Comparison of ENCODE assay signal across 24 cellular contexts in the genomic region with DNA sequence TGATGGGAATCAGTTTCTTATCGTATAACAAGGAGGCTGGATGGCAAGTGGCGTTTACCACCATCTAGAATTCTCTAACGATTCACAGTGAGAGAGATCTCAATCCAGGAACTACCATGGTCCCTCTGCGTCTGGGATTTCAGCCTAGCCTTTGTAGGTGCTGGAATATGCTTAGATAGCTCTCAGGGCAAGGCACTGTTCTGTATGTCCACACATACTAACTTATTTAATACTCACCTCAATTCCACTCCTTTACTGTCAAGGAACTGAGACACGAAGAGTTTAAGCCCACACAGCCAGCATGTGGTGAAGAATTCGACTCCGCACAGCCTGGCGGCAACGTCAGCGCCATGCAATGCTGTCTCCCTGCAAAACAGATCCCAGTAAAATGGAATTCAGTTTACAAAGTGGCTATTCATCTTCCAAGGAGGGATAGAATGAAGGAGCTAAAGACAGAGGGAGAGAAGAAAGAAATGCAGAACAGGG.
A peak's percentile ranks its signal among the peaks of the same experiment; 100 is the strongest.
DNase-seq lines count a peak whose midpoint lies in the region; ATAC-seq and TF ChIP-seq lines count a peak whose summit lies in the region.
"Had no signal": no experiment of that assay in that cellular context is flagged by ENCODE, and none has a peak within 500 bp of the region (broad histone marks: within the 10 kb centered on the region; RNA-seq: fewer than 3 reads in every experiment).

No MANE protein-coding gene starts in this region.

- peak overlapping the region; percentile 35 for H2BK120ac ChIP-seq in trophoblast cell (ENCODE audit: insufficient read depth, low read length, poor library complexity)

- H3K9me3 Mint-ChIP-seq in Caco-2 (ENCODE audit: unreplicated experiment): peaks cover 9% of the 10 kb centered on the region
- no peaks in the 10 kb centered on the region for H3K9me3 Mint-ChIP-seq in brain
- H3K9me3 Mint-ChIP-seq: CD4-positive, CD25-positive, alpha-beta regulatory T cell; dendritic cell treated with granulocyte-macrophage colony-stimulating factor and Interleukin-4, amounts not matched to agents 40 ng/mL and 50 ng/mL, for 4 days had no signal

- no peak overlapping the region for H4K12ac ChIP-seq in trophoblast cell (ENCODE audit: low read depth, low read length)

- peak overlapping the region; percentile 55 for H4K8ac ChIP-seq in trophoblast cell (ENCODE audit: low read depth, low read length)

- H3K27ac Mint-ChIP-seq in Caco-2 (ENCODE audit: unreplicated experiment): peak overlapping the region; percentile 48
- peak overlapping the region; percentile 49 to 97 (median 93) for H3K27ac Mint-ChIP-seq in brain
- H3K27ac Mint-ChIP-seq: activated CD4-positive, alpha-beta T cell treated with anti-CD3 and anti-CD28 coated beads for 36 hours; activated CD8-positive, alpha-beta memory T cell treated with anti-CD3 and anti-CD28 coated beads, Interleukin-2, amount 10 ng/mL, durations not matched to agents 7 days and 5 days; activated naive CD8-positive, alpha-beta T cell; CD4-positive, CD25-positive, alpha-beta regulatory T cell; dendritic cell treated with granulocyte-macrophage colony-stimulating factor and Interleukin-4, amounts not matched to agents 40 ng/mL and 50 ng/mL, for 4 days had no signal

- H3K9me3 ChIP-seq in Caco-2 (no peaks in the 10 kb centered on the region), iPS-20b (ENCODE audit: insufficient read depth, low read depth, low read length) (no peaks in the 10 kb centered on the region), trophoblast cell (ENCODE audit: insufficient read depth, low read depth, low read length) (peaks cover 2% of the 10 kb centered on the region), gastroesophageal sphincter (no peaks in the 10 kb centered on the region)
- no peaks in the 10 kb centered on the region for H3K9me3 ChIP-seq in effector memory CD4-positive, alpha-beta T cell (ENCODE audit: control insufficient read depth, low read length)
- H3K9me3 ChIP-seq: upper lobe of right lung had no signal

- ATAC-seq in gastroesophageal sphincter (no peak), HG02571 (IDR thresholded peaks at IDR 0.05; ENCODE audit: unreplicated experiment) (no peak), HG03432 (IDR thresholded peaks at IDR 0.05; ENCODE audit: unreplicated experiment) (no peak)
- ATAC-seq: activated CD4-positive, alpha-beta T cell treated with anti-CD3 and anti-CD28 coated beads for 36 hours; activated CD8-positive, alpha-beta memory T cell treated with anti-CD3 and anti-CD28 coated beads, Interleukin-2, amount 10 ng/mL, durations not matched to agents 7 days and 5 days; K562; stimulated activated naive CD8-positive, alpha-beta T cell treated with anti-CD3 and anti-CD28 coated beads, Interleukin-15, Interleukin-2, amounts not matched to agents 100 U/mL and 50 U/mL, for 24 hours; upper lobe of right lung had no signal

- H3K27me3 ChIP-seq in Caco-2 (replicated peaks; ENCODE audit: control insufficient read depth, insufficient read depth, low read length): no peaks in the 10 kb centered on the region
- no peaks in the 10 kb centered on the region for H3K27me3 ChIP-seq in iPS-20b (ENCODE audit: insufficient read depth, low read length)
- H3K27me3 ChIP-seq in trophoblast cell (ENCODE audit: insufficient read depth, low read length): no peaks in the 10 kb centered on the region
- peaks cover 16% of the 10 kb centered on the region for H3K27me3 ChIP-seq in gastroesophageal sphincter
- H3K27me3 ChIP-seq in effector memory CD4-positive, alpha-beta T cell (replicated peaks; ENCODE audit: control insufficient read depth, insufficient read depth, low read length, poor library complexity, severe bottlenecking): no peaks in the 10 kb centered on the region
- H3K27me3 ChIP-seq: brain microvascular endothelial cell, upper lobe of right lung had no signal

- H2BK12ac ChIP-seq in trophoblast cell (ENCODE audit: low read length): peak overlapping the region; percentile 70

- H3K27ac ChIP-seq in iPS-20b (ENCODE audit: low read length) (peak overlapping the region; percentile 93), trophoblast cell (ENCODE audit: low read depth, low read length) (peak overlapping the region; percentile 86), gastroesophageal sphincter (no peak overlapping the region)
- no peak overlapping the region for H3K27ac ChIP-seq in effector memory CD4-positive, alpha-beta T cell (ENCODE audit: insufficient read depth, low read length, poor library complexity, severe bottlenecking)
- H3K27ac ChIP-seq: brain microvascular endothelial cell, epithelial cell of prostate, parathyroid adenoma, upper lobe of right lung had no signal

- H3K14ac ChIP-seq in trophoblast cell (ENCODE audit: low read length): peak overlapping the region; percentile 26

- TF ChIP-seq POLR2A in gastroesophageal sphincter (IDR thresholded peaks at IDR 0.05): no peak

- H3K79me2 ChIP-seq in trophoblast cell (ENCODE audit: control insufficient read depth, insufficient read depth, low read length, poor library complexity): no peaks in the 10 kb centered on the region
- H3K79me2 ChIP-seq: parathyroid adenoma had no signal

- no peak overlapping the region for H3K18ac ChIP-seq in trophoblast cell (ENCODE audit: low read length)

- H2AFZ ChIP-seq in trophoblast cell (ENCODE audit: insufficient read depth, low read length, poor library complexity): peak overlapping the region; percentile 71
- H2AFZ ChIP-seq: parathyroid adenoma had no signal

- H2BK5ac ChIP-seq in trophoblast cell (ENCODE audit: low read depth, low read length, poor library complexity): peak overlapping the region; percentile 86

- H3K36me3 ChIP-seq in Caco-2 (ENCODE audit: control insufficient read depth, insufficient read depth, low read length): peaks cover 1% of the 10 kb centered on the region; the same call in 1 of the 2 replicates
- no peaks in the 10 kb centered on the region for H3K36me3 ChIP-seq in iPS-20b (ENCODE audit: insufficient read depth, low read depth, low read length)
- H3K36me3 ChIP-seq in trophoblast cell (ENCODE audit: control insufficient read depth in 1 of 2, insufficient read depth in 2 of 2, low read length in 2 of 2): no peaks in the 10 kb centered on the region
- H3K36me3 ChIP-seq in gastroesophageal sphincter: no peaks in the 10 kb centered on the region
- no peaks in the 10 kb centered on the region for H3K36me3 ChIP-seq in effector memory CD4-positive, alpha-beta T cell (ENCODE audit: control insufficient read depth, insufficient read depth, low read length)
- H3K36me3 ChIP-seq: brain microvascular endothelial cell, upper lobe of right lung had no signal

- no peak for TF ChIP-seq EP300 in gastroesophageal sphincter (IDR thresholded peaks at IDR 0.05)

- CTCF ChIA-PET in Caco-2 (lab: Charles Lee): no interaction called here

- peak overlapping the region; percentile 27 for H4K91ac ChIP-seq in trophoblast cell (ENCODE audit: low read depth, low read length)

- peak overlapping the region; percentile 54 for H3K4me2 ChIP-seq in trophoblast cell (ENCODE audit: low read length)

- H3K4me3 ChIP-seq in Caco-2 (ENCODE audit: low read depth, low read length) (no peak overlapping the region), iPS-20b (ENCODE audit: low read length) (peak overlapping the region; percentile 68), trophoblast cell (ENCODE audit: low read depth, low read length) (no peak overlapping the region), gastroesophageal sphincter (no peak overlapping the region)
- no peak overlapping the region for H3K4me3 ChIP-seq in effector memory CD4-positive, alpha-beta T cell (ENCODE audit: insufficient read depth, low read depth, low read length, poor library complexity, severe bottlenecking)
- H3K4me3 ChIP-seq: K562, upper lobe of right lung had no signal

- H3K9ac ChIP-seq in iPS-20b (ENCODE audit: low read depth, low read length) (peak overlapping the region; percentile 87), trophoblast cell (ENCODE audit: low read length) (no peak overlapping the region)
- H3K9ac ChIP-seq: parathyroid adenoma had no signal

- H3K4me1 Mint-ChIP-seq in Caco-2 (ENCODE audit: low read depth, unreplicated experiment): peaks cover 51% of the 10 kb centered on the region
- peaks cover 41% of the 10 kb centered on the region for H3K4me1 Mint-ChIP-seq in brain
- H3K4me1 Mint-ChIP-seq: activated CD4-positive, alpha-beta T cell treated with anti-CD3 and anti-CD28 coated beads for 36 hours; activated CD8-positive, alpha-beta memory T cell treated with anti-CD3 and anti-CD28 coated beads, Interleukin-2, amount 10 ng/mL, durations not matched to agents 7 days and 5 days; CD4-positive, CD25-positive, alpha-beta regulatory T cell had no signal

- BruUV-seq in Caco-2 (replicated peaks; lab: Mats Ljungman, UMichigan): no TSS peak

- H3K4me1 ChIP-seq in Caco-2 (peaks cover 66% of the 10 kb centered on the region), iPS-20b (ENCODE audit: insufficient read depth, low read length) (peaks cover 43% of the 10 kb centered on the region; the same call in 1 of the 2 replicates), trophoblast cell (ENCODE audit: control insufficient read depth in 1 of 2, insufficient read depth in 2 of 2, low read length in 2 of 2) (peaks cover 15 to 19% of the 10 kb centered on the region in 2 experiments), gastroesophageal sphincter (peaks cover 0 to 11% (median 0%) of the 10 kb centered on the region in 3 donors)
- H3K4me1 ChIP-seq in effector memory CD4-positive, alpha-beta T cell (ENCODE audit: control insufficient read depth, insufficient read depth, low read length, poor library complexity, severe bottlenecking): no peaks in the 10 kb centered on the region
- H3K4me1 ChIP-seq: parathyroid adenoma, upper lobe of right lung had no signal

- TF ChIP-seq CTCF in Caco-2 (IDR thresholded peaks at IDR 0.05; ENCODE audit: insufficient read depth in 1 of 2, low read depth in 1 of 2, low read length in 1 of 2, severe bottlenecking in 1 of 2, unreplicated experiment in 1 of 2): no peak
- TF ChIP-seq CTCF in brain (conservative IDR thresholded peaks at IDR 0.05): no peak
- TF ChIP-seq CTCF in gastroesophageal sphincter (IDR thresholded peaks at IDR 0.05): no peak

- H3K27me3 Mint-ChIP-seq in Caco-2 (ENCODE audit: insufficient read depth, unreplicated experiment) (no peaks in the 10 kb centered on the region), brain (peaks cover 10% of the 10 kb centered on the region)
- H3K27me3 Mint-ChIP-seq: activated CD4-positive, alpha-beta T cell treated with anti-CD3 and anti-CD28 coated beads for 36 hours; activated CD8-positive, alpha-beta memory T cell treated with anti-CD3 and anti-CD28 coated beads, Interleukin-2, amount 10 ng/mL, durations not matched to agents 7 days and 5 days; activated naive CD8-positive, alpha-beta T cell; CD4-positive, CD25-positive, alpha-beta regulatory T cell; dendritic cell treated with granulocyte-macrophage colony-stimulating factor and Interleukin-4, amounts not matched to agents 40 ng/mL and 50 ng/mL, for 4 days had no signal

- H2AK5ac ChIP-seq in trophoblast cell (ENCODE audit: low read length): no peak overlapping the region

- no peak for DNase-seq in Caco-2
- DNase-seq in trophoblast cell: peak; percentile 87 to 93
- DNase-seq in effector memory CD4-positive, alpha-beta T cell: no peak
- DNase-seq: ACHN; activated CD4-positive, alpha-beta T cell treated with anti-CD3 and anti-CD28 coated beads for 36 hours; activated CD8-positive, alpha-beta memory T cell treated with anti-CD3 and anti-CD28 coated beads, Interleukin-2, amount 10 ng/mL, durations not matched to agents 7 days and 5 days; brain microvascular endothelial cell; CD4-positive, CD25-positive, alpha-beta regulatory T cell; DMS53; foreskin melanocyte; NCI-H187 treated with DMSO at 0.1 percent for 48 hours; NCI-H510A; stimulated activated naive CD8-positive, alpha-beta T cell treated with anti-CD3 and anti-CD28 coated beads, Interleukin-15, Interleukin-2, amounts not matched to agents 100 U/mL and 50 U/mL, for 24 hours; upper lobe of right lung had no signal

- intact Hi-C loops in Caco-2 (cut with micrococcal nuclease; ENCODE audit: unreplicated experiment): no loop called here

- no CpG with 5 or more reads among the region's 10 CpGs for WGBS in trophoblast cell (ENCODE audit: extremely low coverage, insufficient coverage, insufficient read length)
- 37 to 48% methylated on average over 4 to 10 of the region's 10 CpGs for WGBS in gastroesophageal sphincter (ENCODE audit: low coverage in 1 of 2), 2 donors

- POLR2A ChIA-PET in Caco-2 (lab: Charles Lee): no interaction called here

- H3K4me3 Mint-ChIP-seq in Caco-2 (ENCODE audit: unreplicated experiment) (no peak overlapping the region), brain (peak overlapping the region; percentile 22 to 58 (median 40))
- H3K4me3 Mint-ChIP-seq: activated CD4-positive, alpha-beta T cell treated with anti-CD3 and anti-CD28 coated beads for 36 hours; activated CD8-positive, alpha-beta memory T cell treated with anti-CD3 and anti-CD28 coated beads, Interleukin-2, amount 10 ng/mL, durations not matched to agents 7 days and 5 days; activated naive CD8-positive, alpha-beta T cell; CD4-positive, CD25-positive, alpha-beta regulatory T cell; dendritic cell treated with granulocyte-macrophage colony-stimulating factor and Interleukin-4, amounts not matched to agents 40 ng/mL and 50 ng/mL, for 4 days had no signal

- no peak overlapping the region for H3K4ac ChIP-seq in trophoblast cell (ENCODE audit: low read depth, low read length)

- H3K36me3 Mint-ChIP-seq in Caco-2 (ENCODE audit: insufficient read depth, unreplicated experiment) (peaks cover 6% of the 10 kb centered on the region), brain (no peaks in the 10 kb centered on the region)
- H3K36me3 Mint-ChIP-seq: activated CD8-positive, alpha-beta memory T cell treated with anti-CD3 and anti-CD28 coated beads, Interleukin-2, amount 10 ng/mL, durations not matched to agents 7 days and 5 days; activated naive CD8-positive, alpha-beta T cell; CD4-positive, CD25-positive, alpha-beta regulatory T cell had no signal

- H3K23ac ChIP-seq in trophoblast cell (ENCODE audit: low read length): no peak overlapping the region

- H3K79me1 ChIP-seq in trophoblast cell (ENCODE audit: low read length): peaks cover 12% of the 10 kb centered on the region

Comparison
In these comparisons a context has a peak if more than half of its experiments do, and no peak if none do; other contexts are left out.
1. DNase-seq: peak in trophoblast cell (2 of 2); none in Caco-2 (0 of 2) and effector memory CD4-positive, alpha-beta T cell (0 of 3).
2. H3K27ac ChIP-seq: peak in iPS-20b (single experiment) and trophoblast cell (single experiment); none in gastroesophageal sphincter (0 of 4) and effector memory CD4-positive, alpha-beta T cell (single experiment).